In the genomic region with DNA sequence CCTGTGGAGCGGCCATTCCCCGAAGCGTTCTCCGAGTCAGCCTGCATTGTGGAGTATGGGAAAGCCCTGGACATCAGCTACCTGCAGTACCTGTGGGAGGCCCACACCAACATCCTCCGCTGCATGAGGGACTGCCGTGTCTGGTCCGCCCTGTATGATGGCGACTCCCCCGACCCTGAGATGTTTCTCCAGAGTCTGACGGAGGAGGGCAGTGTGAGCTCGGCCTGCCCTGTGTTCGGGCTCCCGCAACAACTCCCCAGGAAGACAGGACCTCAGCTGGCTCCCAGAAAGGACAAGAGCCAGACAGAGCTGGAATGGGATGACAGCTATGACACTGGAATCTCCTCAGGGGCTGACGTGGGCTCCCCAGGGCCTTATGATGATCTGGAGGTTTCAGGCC, we compare ENCODE assay signal across 13 cellular contexts.
DNase-seq lines count a peak whose midpoint lies in the region; ATAC-seq and TF ChIP-seq lines count a peak whose summit lies in the region.
"Had no signal": no experiment of that assay in that cellular context is flagged by ENCODE, and none has a peak within 500 bp of the region (broad histone marks: within the 10 kb centered on the region; RNA-seq: fewer than 3 reads in every experiment).

No MANE protein-coding gene starts in this region.

- intact Hi-C loops in Panc1 (cut with micrococcal nuclease; ENCODE audit: unreplicated experiment): no loop called here

- H3K4me1 ChIP-seq in Panc1 (ENCODE audit: control insufficient read depth, insufficient read depth, low read length): no peaks in the 10 kb centered on the region
- H3K4me1 ChIP-seq: Peyer's patch had no signal

- no peaks in the 10 kb centered on the region for H3K9me3 Mint-ChIP-seq in stimulated activated naive CD8-positive, alpha-beta T cell treated with anti-CD3 and anti-CD28 coated beads, Interleukin-15, amount 100 ng/mL, for 72 hours

- H3K4me3 Mint-ChIP-seq in stimulated activated naive CD8-positive, alpha-beta T cell treated with anti-CD3 and anti-CD28 coated beads, Interleukin-15, amount 100 ng/mL, for 72 hours: no peak overlapping the region

- in situ Hi-C loops in Panc1 (cut with HindIII; ENCODE audit: low pct_unique_long_range_greater_than_20kb, low sequenced_read_pairs): no loop called here

- CTCF ChIA-PET in Panc1 (lab: Charles Lee): no interaction called here

- no peak for DNase-seq in stimulated activated naive CD8-positive, alpha-beta T cell treated with anti-CD3 and anti-CD28 coated beads, Interleukin-15, amount 100 ng/mL, for 72 hours
- no peak for DNase-seq in stimulated activated naive CD8-positive, alpha-beta T cell treated with anti-CD3 and anti-CD28 coated beads, Interleukin-15, Interleukin-2, amounts not matched to agents 100 U/mL and 50 U/mL, for 24 hours
- DNase-seq in Panc1 (ENCODE audit: low read depth, low spot score): no peak
- DNase-seq in dermis blood vessel endothelial cell: peak; percentile 7
- no peak for DNase-seq in hypothalamus (lab: John Stamatoyannopoulos, UW)
- DNase-seq in activated naive CD4-positive, alpha-beta T cell treated with Interleukin-2 at 50 U/mL for 16 hours: no peak
- DNase-seq: C1 segment of cervical spinal cord, NCI-H1930, NCI-H446, Peyer's patch, SHP77 had no signal

- no peaks in the 10 kb centered on the region for H3K4me1 Mint-ChIP-seq in stimulated activated naive CD8-positive, alpha-beta T cell treated with anti-CD3 and anti-CD28 coated beads, Interleukin-15, amount 100 ng/mL, for 72 hours

- TF ChIP-seq CTCF in Panc1 (IDR thresholded peaks at IDR 0.05): peak; percentile 18

- BruUV-seq in Panc1 (replicated peaks; lab: Mats Ljungman, UMichigan): no TSS peak

- peak; percentile 41 for ATAC-seq in stimulated activated naive CD8-positive, alpha-beta T cell treated with anti-CD3 and anti-CD28 coated beads, Interleukin-15, amount 100 ng/mL, for 72 hours
- no peak for ATAC-seq in stimulated activated naive CD8-positive, alpha-beta T cell treated with anti-CD3 and anti-CD28 coated beads, Interleukin-15, Interleukin-2, amounts not matched to agents 100 U/mL and 50 U/mL, for 24 hours
- ATAC-seq in Panc1 (peak; percentile 66; the same call in 1 of the 2 replicates), HG03469 (IDR thresholded peaks at IDR 0.05; ENCODE audit: unreplicated experiment) (no peak)
- ATAC-seq: SK-N-SH treated with all-trans-retinoic acid at 6 μM for 48 hours had no signal

- no peak overlapping the region for H3K27ac Mint-ChIP-seq in stimulated activated naive CD8-positive, alpha-beta T cell treated with anti-CD3 and anti-CD28 coated beads, Interleukin-15, amount 100 ng/mL, for 72 hours

- no peaks in the 10 kb centered on the region for H3K9me3 ChIP-seq in Panc1 (ENCODE audit: control insufficient read depth, insufficient read depth, low read depth, low read length)
- H3K9me3 ChIP-seq: Peyer's patch had no signal

- H3K36me3 ChIP-seq in Panc1 (ENCODE audit: control insufficient read depth, insufficient read depth, low read length): no peaks in the 10 kb centered on the region

- H3K27me3 Mint-ChIP-seq in stimulated activated naive CD8-positive, alpha-beta T cell treated with anti-CD3 and anti-CD28 coated beads, Interleukin-15, amount 100 ng/mL, for 72 hours: no peaks in the 10 kb centered on the region

- no peaks in the 10 kb centered on the region; the same call in 1 of the 2 replicates for H3K27me3 ChIP-seq in Panc1 (ENCODE audit: control insufficient read depth, insufficient read depth, low read length)
- H3K27me3 ChIP-seq: Peyer's patch had no signal

- POLR2A ChIA-PET in Panc1 (lab: Charles Lee): no interaction called here

- H3K27ac ChIP-seq in Panc1 (ENCODE audit: low read length): no peak overlapping the region
- H3K27ac ChIP-seq: Peyer's patch had no signal

- H3K4me3 ChIP-seq in Panc1 (ENCODE audit: low read depth in 2 of 2, low read length in 2 of 2): no peak overlapping the region
- H3K4me3 ChIP-seq: Peyer's patch had no signal

Comparison
In these comparisons a context has a peak if more than half of its experiments do, and no peak if none do; other contexts are left out.
1. ATAC-seq: peak in stimulated activated naive CD8-positive, alpha-beta T cell treated with anti-CD3 and anti-CD28 coated beads, Interleukin-15, amount 100 ng/mL, for 72 hours (single experiment) and Panc1 (single experiment); none in stimulated activated naive CD8-positive, alpha-beta T cell treated with anti-CD3 and anti-CD28 coated beads, Interleukin-15, Interleukin-2, amounts not matched to agents 100 U/mL and 50 U/mL, for 24 hours (single experiment) and HG03469 (single experiment).